ENCODE assay signal across 16 cellular contexts in genomic region chr19:33133438-33134031, GRCh38. TPM values are rescaled to one million over a fixed set of nuclear protein-coding genes. Genes with fewer than 3 reads are reported as not detected.
DNase-seq lines count a peak whose midpoint lies in the region; TF ChIP-seq lines count a peak whose summit lies in the region.
"Had no signal": no experiment of that assay in that cellular context is flagged by ENCODE, and none has a peak within 500 bp of the region (broad histone marks: within the 10 kb centered on the region; RNA-seq: fewer than 3 reads in every experiment).

No MANE protein-coding gene starts in this region.

- CTCF ChIA-PET in HEK293 (lab: Yijun Ruan, JAX): interaction anchor here (0.8 to 15.4 kb wide), 7 partner anchors 9 to 210 kb away, joined by 3 to 271 read pairs (median 4); no protein-coding TSS in a partner anchor

- H3K4me3 ChIP-seq in AG10803 (ENCODE audit: low read length) (no peak overlapping the region), HEK293 (ENCODE audit: low read depth, low read length) (no peak overlapping the region), fibroblast of villous mesenchyme (ENCODE audit: low read depth, low read length) (no peak overlapping the region)
- H3K4me3 ChIP-seq: right atrium auricular region, SJSA1 had no signal

- peaks cover 9% of the 10 kb centered on the region for H3K4me1 ChIP-seq in HEK293 (ENCODE audit: control insufficient read depth, insufficient read depth, low read length)

- H3K36me3 ChIP-seq in HEK293 (ENCODE audit: control insufficient read depth in 2 of 2, insufficient read depth in 1 of 2, low read length in 2 of 2): peaks cover 16 to 41% of the 10 kb centered on the region in 2 experiments

- H3K9me3 Mint-ChIP-seq in CD14-positive monocyte: peaks cover 0 to 7% (median 5%) of the 10 kb centered on the region in 7 donors
- H3K9me3 Mint-ChIP-seq: neural crest cell had no signal

- H3K9me3 ChIP-seq in HEK293 (ENCODE audit: control insufficient read depth, insufficient read depth, low read depth, low read length): no peaks in the 10 kb centered on the region
- H3K9me3 ChIP-seq: right atrium auricular region, SJSA1 had no signal

- no peak for TF ChIP-seq CTCF in AG10803 (conservative IDR thresholded peaks at IDR 0.05; ENCODE audit: low read length)
- peak; percentile 61 for TF ChIP-seq CTCF in HEK293 (tag by site-specific recombination; IDR thresholded peaks at IDR 0.05)
- TF ChIP-seq CTCF in VCaP (conservative IDR thresholded peaks at IDR 0.05): no peak
- no peak for TF ChIP-seq CTCF in fibroblast of villous mesenchyme (IDR thresholded peaks at IDR 0.05; ENCODE audit: insufficient read depth, low read depth, low read length)
- TF ChIP-seq CTCF in CD14-positive monocyte (IDR thresholded peaks at IDR 0.05): no peak

- H3K27me3 Mint-ChIP-seq in CD14-positive monocyte (ENCODE audit: low read depth in 3 of 3): peaks cover 22 to 29% (median 23%) of the 10 kb centered on the region in 3 donors

- peaks cover 25 to 35% of the 10 kb centered on the region in 2 donors for H3K36me3 Mint-ChIP-seq in CD14-positive monocyte

- in situ Hi-C loops in KBM-7 (cut with MboI; ENCODE audit: low pct_unique_long_range_greater_than_20kb, low sequenced_read_pairs): no loop called here

- DNase-seq in AG10803 (ENCODE audit: low read depth) (peak; percentile 31), fibroblast of villous mesenchyme (ENCODE audit: low read depth) (peak; percentile 60), pons (ENCODE audit: low spot score) (no peak), CD14-positive monocyte (ENCODE audit: low spot score) (no peak), KBM-7 (no peak), HT-29 (ENCODE audit: low spot score) (no peak)
- DNase-seq: activated CD4-positive, alpha-beta T cell treated with anti-CD3 and anti-CD28 coated beads, Interleukin-2, amount 50 U/mL, for 48 hours; amygdala; MV-4-11; NCI-H2171 treated with DMSO at 0.1 percent for 48 hours had no signal

- intact Hi-C loops in CD14-positive monocyte (cut with micrococcal nuclease): no loop called here

- POLR2A ChIA-PET in HEK293 (lab: Yijun Ruan, JAX): no interaction called here

- 0 out of 2 replicates have a peak overlapping the region, but pooled peaks have one; percentile 43 for H3K27ac ChIP-seq in HEK293 (ENCODE audit: extremely low read depth, low read depth, low read length)
- peak overlapping the region; percentile 15; the same call in 1 of the 2 replicates for H3K27ac ChIP-seq in VCaP
- H3K27ac ChIP-seq: right atrium auricular region, SJSA1 had no signal

- H3K4me1 Mint-ChIP-seq in CD14-positive monocyte: no peaks in the 10 kb centered on the region
- H3K4me1 Mint-ChIP-seq: neural crest cell had no signal

- peak overlapping the region in 1 of 2 donors; percentile 30 for H3K4me3 Mint-ChIP-seq in CD14-positive monocyte
- H3K4me3 Mint-ChIP-seq: neural crest cell had no signal

- no peak overlapping the region for H3K27ac Mint-ChIP-seq in CD14-positive monocyte

TF ChIP-seq in HEK293, 187 proteins besides CTCF, POLR2A, EP300 and RAD21 (continues in another document):
- peak; percentile 13; the same call in 1 of the 2 replicates for TF ChIP-seq ZNF629 (tag by site-specific recombination; IDR thresholded peaks at IDR 0.05)
- TF ChIP-seq, protein P1, sequence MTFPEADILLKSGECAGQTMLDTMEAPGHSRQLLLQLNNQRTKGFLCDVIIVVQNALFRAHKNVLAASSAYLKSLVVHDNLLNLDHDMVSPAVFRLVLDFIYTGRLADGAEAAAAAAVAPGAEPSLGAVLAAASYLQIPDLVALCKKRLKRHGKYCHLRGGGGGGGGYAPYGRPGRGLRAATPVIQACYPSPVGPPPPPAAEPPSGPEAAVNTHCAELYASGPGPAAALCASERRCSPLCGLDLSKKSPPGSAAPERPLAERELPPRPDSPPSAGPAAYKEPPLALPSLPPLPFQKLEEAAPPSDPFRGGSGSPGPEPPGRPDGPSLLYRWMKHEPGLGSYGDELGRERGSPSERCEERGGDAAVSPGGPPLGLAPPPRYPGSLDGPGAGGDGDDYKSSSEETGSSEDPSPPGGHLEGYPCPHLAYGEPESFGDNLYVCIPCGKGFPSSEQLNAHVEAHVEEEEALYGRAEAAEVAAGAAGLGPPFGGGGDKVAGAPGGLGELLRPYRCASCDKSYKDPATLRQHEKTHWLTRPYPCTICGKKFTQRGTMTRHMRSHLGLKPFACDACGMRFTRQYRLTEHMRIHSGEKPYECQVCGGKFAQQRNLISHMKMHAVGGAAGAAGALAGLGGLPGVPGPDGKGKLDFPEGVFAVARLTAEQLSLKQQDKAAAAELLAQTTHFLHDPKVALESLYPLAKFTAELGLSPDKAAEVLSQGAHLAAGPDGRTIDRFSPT (tag by site-specific recombination; IDR thresholded peaks at IDR 0.05): peak; percentile 84
- peak; percentile 88 for TF ChIP-seq ZNF677 (tag by site-specific recombination; IDR thresholded peaks at IDR 0.05)
- no peak for TF ChIP-seq ZNF16 (tag by site-specific recombination; IDR thresholded peaks at IDR 0.05; ENCODE audit: low read depth)
- TF ChIP-seq ZBTB10 (tag by site-specific recombination; IDR thresholded peaks at IDR 0.05): no peak
- no peak for TF ChIP-seq HOXA7 (CRISPR knock-in tag; IDR thresholded peaks at IDR 0.05; ENCODE audit: borderline replicate concordance)
- no peak for TF ChIP-seq ZNF510 (tag by site-specific recombination; IDR thresholded peaks at IDR 0.05; ENCODE audit: insufficient replicate concordance)
- TF ChIP-seq ZNF350 (tag by site-specific recombination; IDR thresholded peaks at IDR 0.05): no peak
- TF ChIP-seq ZNF626 (tag by site-specific recombination; IDR thresholded peaks at IDR 0.05): no peak
- no peak for TF ChIP-seq ZNF248 (tag by site-specific recombination; IDR thresholded peaks at IDR 0.05)
- TF ChIP-seq PRDM6 (tag by site-specific recombination; IDR thresholded peaks at IDR 0.05): peak; percentile 97; the same call in 1 of the 2 replicates
- TF ChIP-seq ZNF501 (tag by site-specific recombination; IDR thresholded peaks at IDR 0.05): peak; percentile 30; the same call in 1 of the 2 replicates
- 0 out of 2 replicates have a peak, but pooled peaks have one; percentile 23 for TF ChIP-seq ZNF777 (tag by site-specific recombination; IDR thresholded peaks at IDR 0.05; ENCODE audit: borderline replicate concordance)
- no peak for TF ChIP-seq ZNF341 (tag by site-specific recombination; IDR thresholded peaks at IDR 0.05; ENCODE audit: low read depth)
- TF ChIP-seq ZNF394 (tag by site-specific recombination; IDR thresholded peaks at IDR 0.05; ENCODE audit: borderline replicate concordance): no peak
- TF ChIP-seq ZNF843 (tag by site-specific recombination; IDR thresholded peaks at IDR 0.05): peak; percentile 36
- 0 out of 2 replicates have a peak, but pooled peaks have one; percentile 34 for TF ChIP-seq ZFP69B (tag by site-specific recombination; IDR thresholded peaks at IDR 0.05)
- no peak for TF ChIP-seq ZNF155 (tag by site-specific recombination; IDR thresholded peaks at IDR 0.05)
- TF ChIP-seq ZNF555 (tag by site-specific recombination; conservative IDR thresholded peaks at IDR 0.05): no peak
- peak; percentile 93 for TF ChIP-seq ZNF600 (tag by site-specific recombination; IDR thresholded peaks at IDR 0.05)

RNA-seq across cellular contexts. Expression of gene WDR88, which starts 1.6 kb away (rescaled TPM):
- not detected in 2 replicates for total RNA-seq in fibroblast of villous mesenchyme
- polyA plus RNA-seq in CD14-positive monocyte: not detected
- not detected in 2 replicates for total RNA-seq in HT-29 (2014; rRNA removed; shearing (Covaris generic))
- total RNA-seq: cerebellum, neural crest cell, right atrium auricular region, SJSA1 had no signal

RNA-seq across cellular contexts. Expression of gene GPATCH1, which starts 52.6 kb away (rescaled TPM):
- total RNA-seq in fibroblast of villous mesenchyme: 7.8 and 8.1 TPM in 2 replicates
- 1 to 10 TPM; 1.4 to 4.0 TPM for polyA plus RNA-seq in CD14-positive monocyte
- total RNA-seq in HT-29 (2014; rRNA removed; shearing (Covaris generic)): 10.8 and 13.6 TPM in 2 replicates

Comparison
In these comparisons a context has a peak if more than half of its experiments do, and no peak if none do; other contexts are left out.
1. DNase-seq: peak in AG10803 (single experiment) and fibroblast of villous mesenchyme (single experiment); none in pons (single experiment), CD14-positive monocyte (single experiment), KBM-7 (single experiment) and HT-29 (single experiment).